ENCODE assay signal across 19 cellular contexts in the genomic region with DNA sequence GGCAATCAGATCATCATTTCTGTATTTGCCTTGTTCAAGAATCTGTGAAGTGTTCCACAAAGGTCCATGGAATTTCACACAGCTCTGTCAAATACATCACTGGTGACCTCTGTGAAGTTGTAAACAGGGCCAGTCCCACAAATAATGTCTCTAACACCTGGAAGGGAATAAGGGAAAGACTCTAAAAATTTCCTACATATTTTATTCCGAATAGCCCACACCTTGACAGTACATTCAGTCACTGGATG. TPM values are rescaled to one million over a fixed set of nuclear protein-coding genes. Genes with fewer than 3 reads are reported as not detected.
DNase-seq lines count a peak whose midpoint lies in the region; ATAC-seq, FAIRE-seq and TF ChIP-seq lines count a peak whose summit lies in the region.
"Had no signal": no experiment of that assay in that cellular context is flagged by ENCODE, and none has a peak within 500 bp of the region (broad histone marks: within the 10 kb centered on the region; RNA-seq: fewer than 3 reads in every experiment).

A gene with protein sequence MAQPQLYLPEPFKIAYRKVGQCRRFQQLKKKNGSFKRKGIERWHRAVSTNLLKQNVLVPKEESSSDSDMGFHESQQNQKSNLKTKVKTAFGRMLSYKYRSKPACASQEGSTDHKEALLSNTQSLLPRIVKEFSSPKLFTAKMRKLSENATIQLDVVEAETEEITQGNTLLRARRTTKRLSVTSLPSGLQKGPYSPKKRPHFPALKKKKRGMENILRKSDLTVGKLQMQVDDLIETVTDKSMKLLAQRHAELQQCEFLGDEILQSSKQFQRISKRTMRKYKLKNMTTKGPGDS (plus strand): TSS at position 149 of the 248 bp plus-strand sequence. CDS start 173 bp downstream, outside the sequence.

- no peak within 1 kb of the TSS for H3K4me3 Mint-ChIP-seq in astrocyte (ENCODE audit: unreplicated experiment)
- H3K4me3 Mint-ChIP-seq in activated T-cell treated with anti-CD3 and anti-CD28 coated beads, Interleukin-2, amount 50 U/mL, for 4 hours, result no peak within 1 kb of the TSS
- H3K4me3 Mint-ChIP-seq: CD8-positive, alpha-beta T cell; GM23338; HFFc6 had no signal

- dilution Hi-C loops in mammary epithelial cell (cut with HindIII; ENCODE audit: low sequenced_read_pairs), result loop anchor here (5.0 kb wide), 2 partner anchors 93 to 467 kb away; a partner anchor contains a TSS

- H3K79me2 ChIP-seq in mammary epithelial cell (ENCODE audit: insufficient read depth, low read length) (no peaks in the 10 kb centered on the region), astrocyte (ENCODE audit: insufficient read depth, low read length) (no peaks in the 10 kb centered on the region), osteoblast (ENCODE audit: insufficient read depth, low read length) (no peaks in the 10 kb centered on the region), hepatocyte (no peaks in the 10 kb centered on the region)

- WGBS in mammary epithelial cell (ENCODE audit: low coverage, missing lambda C conversion rate), result 100% methylated on average over 1 of the region's 1 CpG
- 84% methylated on average over 1 of the region's 1 CpG for WGBS in hepatocyte (ENCODE audit: low lambda C conversion rate, missing lambda C conversion rate)
- WGBS in small intestine, 3 donors, result 94 to 100% (median 97%) methylated on average over 1 of the region's 1 CpG

- peaks cover under 1% of the 10 kb centered on the region for H3K4me1 Mint-ChIP-seq in astrocyte (ENCODE audit: low read depth, unreplicated experiment)
- no peaks in the 10 kb centered on the region for H3K4me1 Mint-ChIP-seq in activated T-cell treated with anti-CD3 and anti-CD28 coated beads, Interleukin-2, amount 50 U/mL, for 4 hours (ENCODE audit: low read depth)

- ATAC-seq in activated T-cell treated with anti-CD3 and anti-CD28 coated beads, Interleukin-2, amount 50 U/mL, for 4 hours, result no peak

- H3K4me3 ChIP-seq in mammary epithelial cell (replicated peaks in 1 of 3; ENCODE audit: insufficient read depth in 1 of 3, low read depth in 2 of 3, low read length in 3 of 3), result no peak within 1 kb of the TSS
- no peak within 1 kb of the TSS for H3K4me3 ChIP-seq in breast epithelium
- H3K4me3 ChIP-seq in astrocyte (ENCODE audit: insufficient read depth, low read depth, low read length), result no peak within 1 kb of the TSS
- H3K4me3 ChIP-seq in osteoblast (ENCODE audit: insufficient read depth, low read length), result no peak within 1 kb of the TSS
- no peak within 1 kb of the TSS for H3K4me3 ChIP-seq in hepatocyte
- no peak within 1 kb of the TSS for H3K4me3 ChIP-seq in small intestine (ENCODE audit: low read depth in 1 of 2, low read length in 2 of 2)
- H3K4me3 ChIP-seq: A549; BLaER1 treated with 17β-estradiol and CSF1 and Interleukin-3, amounts not matched to agents 10 nM and 100 nM; GM12878; GM23338 had no signal

- no TSS peak for BruUV-seq in mammary epithelial cell (replicated peaks; lab: Mats Ljungman, UMichigan)

- H3K4me2 ChIP-seq in mammary epithelial cell (ENCODE audit: insufficient read depth, low read depth, low read length), result peak within 1 kb of the TSS; percentile 37
- H3K4me2 ChIP-seq in astrocyte (ENCODE audit: low read length), result peak within 1 kb of the TSS; percentile 71
- H3K4me2 ChIP-seq in osteoblast (ENCODE audit: insufficient read depth, low read length), result peak within 1 kb of the TSS; percentile 20
- no peak within 1 kb of the TSS for H3K4me2 ChIP-seq in hepatocyte
- H3K4me2 ChIP-seq: A549; BLaER1 treated with 17β-estradiol and CSF1 and Interleukin-3, amounts not matched to agents 10 nM and 100 nM; GM23338 had no signal

- FAIRE-seq in astrocyte (lab: Jason Lieb, UNC) (no peak), small intestine (lab: Jason Lieb, UNC) (no peak)

- H3K27me3 Mint-ChIP-seq in astrocyte (ENCODE audit: low read depth, unreplicated experiment), result no peaks in the 10 kb centered on the region
- H3K27me3 Mint-ChIP-seq in activated T-cell treated with anti-CD3 and anti-CD28 coated beads, Interleukin-2, amount 50 U/mL, for 4 hours (ENCODE audit: low read depth), result no peaks in the 10 kb centered on the region

- no peak for DNase-seq in mammary epithelial cell
- DNase-seq in breast epithelium (ENCODE audit: low spot score in 2 of 2), result no peak
- DNase-seq in astrocyte (ENCODE audit: low read depth), result no peak
- DNase-seq in osteoblast (ENCODE audit: insufficient read length, low spot score, missing footprints), result no peak
- no peak for DNase-seq in hepatocyte (ENCODE audit: low spot score)
- no peak for DNase-seq in activated T-cell treated with anti-CD3 and anti-CD28 coated beads, Interleukin-2, amount 50 U/mL, for 4 hours
- DNase-seq in small intestine, result no peak
- DNase-seq in COLO829 (ENCODE audit: low spot score), result no peak
- DNase-seq: DMS 273 treated with DMSO at 0.1 percent for 48 hours had no signal

- H3K9me2 ChIP-seq in hepatocyte (replicated peaks; ENCODE audit: insufficient read depth), result no peaks in the 10 kb centered on the region

- no peak within 1 kb of the TSS for H3K27ac Mint-ChIP-seq in astrocyte (ENCODE audit: unreplicated experiment)
- H3K27ac Mint-ChIP-seq: CD8-positive, alpha-beta T cell; GM23338; HFFc6 had no signal

- H3K9ac ChIP-seq in mammary epithelial cell (ENCODE audit: insufficient read depth, low read length), result no peak within 1 kb of the TSS
- H3K9ac ChIP-seq in astrocyte (ENCODE audit: low read length), result peak within 1 kb of the TSS; percentile 12
- H3K9ac ChIP-seq: BLaER1 treated with 17β-estradiol and CSF1 and Interleukin-3, amounts not matched to agents 10 nM and 100 nM had no signal

- H2AFZ ChIP-seq in mammary epithelial cell (ENCODE audit: low read depth, low read length) (peak within 1 kb of the TSS; percentile 14), astrocyte (ENCODE audit: low read depth, low read length) (no peak within 1 kb of the TSS), osteoblast (ENCODE audit: low read length) (no peak within 1 kb of the TSS), hepatocyte (no peak within 1 kb of the TSS)
- H2AFZ ChIP-seq: GM23338 had no signal

- H3K36me3 ChIP-seq in mammary epithelial cell (ENCODE audit: insufficient read depth, low read length) (no peaks in the 10 kb centered on the region), breast epithelium (no peaks in the 10 kb centered on the region), astrocyte (ENCODE audit: insufficient read depth, low read length) (no peaks in the 10 kb centered on the region), osteoblast (ENCODE audit: insufficient read depth, low read length) (no peaks in the 10 kb centered on the region), hepatocyte (replicated peaks; ENCODE audit: insufficient read depth, low read depth) (no peaks in the 10 kb centered on the region), small intestine (ENCODE audit: control insufficient read depth in 2 of 2, insufficient read depth in 2 of 2, low read length in 2 of 2) (no peaks in the 10 kb centered on the region)

- intact Hi-C loops in mammary epithelial cell (cut with micrococcal nuclease), result loop anchor here (2.0 to 10.0 kb wide), 3 partner anchors 156 to 666 kb away; no protein-coding TSS in a partner anchor
- intact Hi-C loops in breast epithelium (cut with DNase I; ENCODE audit: low total_unique reads), result no loop called here

- H3K4me1 ChIP-seq in mammary epithelial cell (ENCODE audit: insufficient read depth, low read length), result peaks cover 14% of the 10 kb centered on the region
- no peaks in the 10 kb centered on the region for H3K4me1 ChIP-seq in breast epithelium
- peaks cover under 1% of the 10 kb centered on the region for H3K4me1 ChIP-seq in astrocyte (ENCODE audit: insufficient read depth, low read length)
- H3K4me1 ChIP-seq in osteoblast (ENCODE audit: insufficient read depth, low read length), result no peaks in the 10 kb centered on the region
- H3K4me1 ChIP-seq in hepatocyte (ENCODE audit: insufficient read depth), result no peaks in the 10 kb centered on the region
- no peaks in the 10 kb centered on the region for H3K4me1 ChIP-seq in small intestine (ENCODE audit: control insufficient read depth in 2 of 2, insufficient read depth in 1 of 2, low read depth in 1 of 2, low read length in 1 of 2)
- H3K4me1 ChIP-seq: A549; BLaER1 treated with 17β-estradiol and CSF1 and Interleukin-3, amounts not matched to agents 10 nM and 100 nM had no signal

- no peaks in the 10 kb centered on the region for H3K9me3 ChIP-seq in mammary epithelial cell (replicated peaks; ENCODE audit: insufficient read depth, low read length)
- no peaks in the 10 kb centered on the region for H3K9me3 ChIP-seq in breast epithelium
- H3K9me3 ChIP-seq in astrocyte (ENCODE audit: insufficient read depth, low read depth, low read length), result no peaks in the 10 kb centered on the region
- H3K9me3 ChIP-seq in osteoblast (ENCODE audit: low read depth, low read length), result no peaks in the 10 kb centered on the region
- no peaks in the 10 kb centered on the region for H3K9me3 ChIP-seq in hepatocyte (ENCODE audit: low read depth)
- H3K9me3 ChIP-seq in small intestine (ENCODE audit: control insufficient read depth, low read depth), result no peaks in the 10 kb centered on the region
- H3K9me3 ChIP-seq: A549; BLaER1 treated with 17β-estradiol and CSF1 and Interleukin-3, amounts not matched to agents 10 nM and 100 nM had no signal

- H3K36me3 Mint-ChIP-seq in astrocyte (ENCODE audit: low read depth, unreplicated experiment), result no peaks in the 10 kb centered on the region
- peaks cover 3% of the 10 kb centered on the region for H3K36me3 Mint-ChIP-seq in activated T-cell treated with anti-CD3 and anti-CD28 coated beads, Interleukin-2, amount 50 U/mL, for 4 hours (ENCODE audit: insufficient read depth)
- H3K36me3 Mint-ChIP-seq: CD8-positive, alpha-beta T cell had no signal

- H3K27ac ChIP-seq in mammary epithelial cell (ENCODE audit: insufficient read depth, low read depth, low read length) (no peak within 1 kb of the TSS), breast epithelium (no peak within 1 kb of the TSS), astrocyte (ENCODE audit: low read depth, low read length) (no peak within 1 kb of the TSS), osteoblast (ENCODE audit: low read depth, low read length) (no peak within 1 kb of the TSS), hepatocyte (no peak within 1 kb of the TSS), small intestine (ENCODE audit: low read depth in 1 of 2, low read length in 1 of 2) (no peak within 1 kb of the TSS)
- H3K27ac ChIP-seq: 22Rv1; A549; BLaER1 treated with 17β-estradiol and CSF1 and Interleukin-3, amounts not matched to agents 10 nM and 100 nM had no signal

- no peak for TF ChIP-seq POLR2A in breast epithelium (IDR thresholded peaks at IDR 0.05)

- peaks cover 1% of the 10 kb centered on the region for H3K9me3 Mint-ChIP-seq in astrocyte (ENCODE audit: unreplicated experiment)
- no peaks in the 10 kb centered on the region for H3K9me3 Mint-ChIP-seq in activated T-cell treated with anti-CD3 and anti-CD28 coated beads, Interleukin-2, amount 50 U/mL, for 4 hours
- H3K9me3 Mint-ChIP-seq: CD8-positive, alpha-beta T cell; GM23338; HFFc6 had no signal

- CTCF ChIA-PET in mammary epithelial cell (lab: Charles Lee; ENCODE audit: low non-redundant PET), result interaction anchor here (0.7 to 1.0 kb wide), 2 partner anchors 96 to 468 kb away, joined by 3 to 4 read pairs; no protein-coding TSS in a partner anchor

- H4K20me1 ChIP-seq in mammary epithelial cell (ENCODE audit: insufficient read depth, low read length) (no peaks in the 10 kb centered on the region), astrocyte (ENCODE audit: insufficient read depth, low read length) (no peaks in the 10 kb centered on the region), osteoblast (ENCODE audit: insufficient read depth, low read length) (no peaks in the 10 kb centered on the region), hepatocyte (ENCODE audit: insufficient read depth, poor library complexity, severe bottlenecking) (no peaks in the 10 kb centered on the region)
- H4K20me1 ChIP-seq: BLaER1 treated with 17β-estradiol and CSF1 and Interleukin-3, amounts not matched to agents 10 nM and 100 nM had no signal

- TF ChIP-seq CTCF in mammary epithelial cell (conservative IDR thresholded peaks at IDR 0.05 in 1 of 2, IDR thresholded peaks at IDR 0.05 in 1 of 2; ENCODE audit: extremely low read depth in 1 of 2, insufficient read depth in 1 of 2, low read depth in 1 of 2, low read length in 2 of 2) (no peak), breast epithelium (IDR thresholded peaks at IDR 0.05) (no peak), astrocyte (IDR thresholded peaks at IDR 0.05; ENCODE audit: insufficient read depth, low read depth, low read length) (no peak), osteoblast (IDR thresholded peaks at IDR 0.05; ENCODE audit: extremely low read depth, low read depth, low read length) (no peak), hepatocyte (IDR thresholded peaks at IDR 0.05; ENCODE audit: poor library complexity) (no peak)

- no peaks in the 10 kb centered on the region for H3K27me3 ChIP-seq in mammary epithelial cell (ENCODE audit: insufficient read depth, low read length)
- no peaks in the 10 kb centered on the region for H3K27me3 ChIP-seq in breast epithelium
- no peaks in the 10 kb centered on the region for H3K27me3 ChIP-seq in astrocyte (ENCODE audit: insufficient read depth, low read length)
- no peaks in the 10 kb centered on the region for H3K27me3 ChIP-seq in osteoblast (ENCODE audit: insufficient read depth, low read length)
- H3K27me3 ChIP-seq in hepatocyte, result no peaks in the 10 kb centered on the region
- H3K27me3 ChIP-seq in small intestine (ENCODE audit: control insufficient read depth in 2 of 2, insufficient read depth in 2 of 2, low read length in 2 of 2), result no peaks in the 10 kb centered on the region
- H3K27me3 ChIP-seq: BLaER1 treated with 17β-estradiol and CSF1 and Interleukin-3, amounts not matched to agents 10 nM and 100 nM had no signal

- in situ Hi-C loops in mammary epithelial cell (cut with MboI; ENCODE audit: low sequenced_read_pairs in 2 of 2), result loop anchor here (5.0 to 25.0 kb wide), 2 partner anchors 467 to 1207 kb away; no protein-coding TSS in a partner anchor

RNA-seq across cellular contexts. Expression of the gene that starts here (rescaled TPM):
- total RNA-seq in mammary epithelial cell, result not detected
- not detected for polyA plus RNA-seq in mammary epithelial cell
- not detected for polyA minus RNA-seq in mammary epithelial cell
- total RNA-seq in breast epithelium, result not detected
- total RNA-seq in astrocyte, result not detected in 2 replicates
- total RNA-seq in osteoblast, result not detected in 2 replicates
- total RNA-seq in hepatocyte, result not detected in 2 replicates
- 0.11 TPM in 1 of 2 replicates, not detected in the other for polyA plus RNA-seq in hepatocyte
- not detected for total RNA-seq in activated T-cell treated with anti-CD3 and anti-CD28 coated beads, Interleukin-2, amount 50 U/mL, for 4 hours
- polyA plus RNA-seq in small intestine, result not detected
- total RNA-seq: CD8-positive, alpha-beta T cell; G401; GM12878; GM23338; H7; HFFc6; IMR-90 had no signal
- polyA plus RNA-seq: A549, IMR-90 had no signal
